Comparison of ENCODE assay signal across 20 cellular contexts in the genomic region with DNA sequence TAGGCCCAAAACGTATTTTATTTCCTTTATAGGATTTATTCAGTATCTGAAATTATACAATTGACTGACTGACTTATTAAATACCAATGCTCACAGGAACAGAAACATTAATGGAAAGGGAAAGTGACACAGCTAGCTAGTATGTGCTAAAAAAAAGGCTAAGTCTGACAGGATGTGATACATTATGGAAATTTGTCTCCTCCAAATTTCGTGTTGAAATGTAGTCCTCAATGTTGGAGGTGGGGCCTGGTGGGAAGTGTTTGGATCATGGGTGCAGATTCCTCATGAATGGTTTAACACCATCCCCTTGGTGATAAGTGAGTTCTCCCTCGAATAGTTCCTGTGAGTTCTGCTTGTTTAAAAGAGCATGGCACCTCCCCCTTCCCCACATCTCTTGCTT.
DNase-seq lines count a peak whose midpoint lies in the region; FAIRE-seq and TF ChIP-seq lines count a peak whose summit lies in the region.
"Had no signal": no experiment of that assay in that cellular context is flagged by ENCODE, and none has a peak within 500 bp of the region (broad histone marks: within the 10 kb centered on the region; RNA-seq: fewer than 3 reads in every experiment).

No MANE protein-coding gene starts in this region.

- no peaks in the 10 kb centered on the region for H3K9me3 ChIP-seq in mammary epithelial cell (replicated peaks; ENCODE audit: insufficient read depth, low read length)
- H3K9me3 ChIP-seq: testis had no signal

- CTCF ChIA-PET in mammary epithelial cell (lab: Charles Lee; ENCODE audit: low non-redundant PET) = no interaction called here

- H4K20me1 ChIP-seq in mammary epithelial cell (ENCODE audit: insufficient read depth, low read length) = no peaks in the 10 kb centered on the region

- no peaks in the 10 kb centered on the region for H3K36me3 ChIP-seq in mammary epithelial cell (ENCODE audit: insufficient read depth, low read length)

- BruUV-seq in mammary epithelial cell (replicated peaks; lab: Mats Ljungman, UMichigan) = no TSS peak

- peak overlapping the region; percentile 87 for H3K27ac ChIP-seq in mammary epithelial cell (ENCODE audit: insufficient read depth, low read depth, low read length)
- H3K27ac ChIP-seq: KMS-11, testis had no signal

- DNase-seq in LHCN-M2 (ENCODE audit: low read depth) (peak; percentile 69), mammary epithelial cell (peak; percentile 50), glomerular visceral epithelial cell (ENCODE audit: extremely low spot score) (peak; percentile 15), urothelium cell line (ENCODE audit: low spot score) (no peak), NAMALWA (ENCODE audit: low spot score) (no peak)
- DNase-seq in stimulated activated naive CD4-positive, alpha-beta T cell treated with Interleukin-2 at 50 U/mL for 16 hours (lab: John Stamatoyannopoulos, UW) = no peak
- no peak for DNase-seq in stimulated activated CD4-positive, alpha-beta T cell treated with anti-CD3 and anti-CD28 coated beads, Interleukin-4, amount 100 ng/mL, for 24 hours
- DNase-seq: activated CD8-positive, alpha-beta T cell treated with anti-CD3 and anti-CD28 coated beads, Interleukin-2, amount 10 ng/mL, durations not matched to agents 7 days and 5 days; activated naive CD4-positive, alpha-beta T cell treated with anti-CD3 and anti-CD28 coated beads, Interleukin-2, amount 10 ng/mL, durations not matched to agents 7 days and 5 days; activated T-cell treated with anti-CD3 and anti-CD28 coated beads, Interleukin-2, amount 50 U/mL, for 4 hours; DND-41; glutamatergic neuron; left ventricle myocardium superior; NCI-H1092 treated with DMSO at 0.1 percent for 48 hours; NCI-H69; T-helper 17 cell; testis had no signal

- 65% methylated on average over 3 of the region's 3 CpGs for WGBS in mammary epithelial cell (ENCODE audit: low coverage, missing lambda C conversion rate)

- dilution Hi-C loops in mammary epithelial cell (cut with HindIII; ENCODE audit: low sequenced_read_pairs) = no loop called here

- peak overlapping the region; percentile 30 for H2AFZ ChIP-seq in mammary epithelial cell (ENCODE audit: low read depth, low read length)

- TF ChIP-seq CTCF in mammary epithelial cell (conservative IDR thresholded peaks at IDR 0.05 in 1 of 2, IDR thresholded peaks at IDR 0.05 in 1 of 2; ENCODE audit: extremely low read depth in 1 of 2, insufficient read depth in 1 of 2, low read depth in 1 of 2, low read length in 2 of 2) = no peak

- H3K4me2 ChIP-seq in mammary epithelial cell (ENCODE audit: insufficient read depth, low read depth, low read length) = peak overlapping the region; percentile 62
- H3K4me2 ChIP-seq: KMS-11 had no signal

- H3K79me2 ChIP-seq in mammary epithelial cell (ENCODE audit: insufficient read depth, low read length) = no peaks in the 10 kb centered on the region

- FAIRE-seq in urothelium cell line (lab: Jason Lieb, UNC) = peak; percentile 13
- FAIRE-seq: GM18507 had no signal

- in situ Hi-C loops in mammary epithelial cell (cut with MboI; ENCODE audit: low sequenced_read_pairs in 2 of 2) = no loop called here

- H3K27me3 ChIP-seq in mammary epithelial cell (ENCODE audit: insufficient read depth, low read length) = no peaks in the 10 kb centered on the region
- H3K27me3 ChIP-seq: testis had no signal

- no peak overlapping the region for H3K9ac ChIP-seq in mammary epithelial cell (ENCODE audit: insufficient read depth, low read length)
- H3K9ac ChIP-seq: KMS-11 had no signal

- intact Hi-C loops in mammary epithelial cell (cut with micrococcal nuclease) = no loop called here

- peaks cover 28% of the 10 kb centered on the region for H3K4me1 ChIP-seq in mammary epithelial cell (ENCODE audit: insufficient read depth, low read length)
- H3K4me1 ChIP-seq: testis had no signal

- no peak overlapping the region for H3K4me3 ChIP-seq in mammary epithelial cell (replicated peaks in 1 of 3; ENCODE audit: insufficient read depth in 1 of 3, low read depth in 2 of 3, low read length in 3 of 3)
- H3K4me3 ChIP-seq: coronary artery, testis had no signal

Comparison
In these comparisons a context has a peak if more than half of its experiments do, and no peak if none do; other contexts are left out.
1. DNase-seq: peak in LHCN-M2 (single experiment), mammary epithelial cell (single experiment) and glomerular visceral epithelial cell (single experiment); none in urothelium cell line (single experiment), stimulated activated naive CD4-positive, alpha-beta T cell treated with Interleukin-2 at 50 U/mL for 16 hours (single experiment), NAMALWA (single experiment) and stimulated activated CD4-positive, alpha-beta T cell treated with anti-CD3 and anti-CD28 coated beads, Interleukin-4, amount 100 ng/mL, for 24 hours (single experiment).